ENCODE assay signal across 1 cellular context in genomic region chr15:98896802-98897732, GRCh38.
TF ChIP-seq lines count a peak whose summit lies in the region.

No MANE protein-coding gene starts in this region.

TF ChIP-seq in K562, 482 proteins besides CTCF, POLR2A, EP300 and RAD21 (continued from another document):
- TF ChIP-seq CTCFL (IDR thresholded peaks at IDR 0.05; ENCODE audit: borderline replicate concordance, insufficient read depth, low read depth, low read length, poor library complexity, severe bottlenecking), result no peak
- peak; percentile 38; the same call in 1 of the 2 replicates for TF ChIP-seq NCOA1 (IDR thresholded peaks at IDR 0.05; ENCODE audit: low read depth)
- no peak for TF ChIP-seq NKRF (IDR thresholded peaks at IDR 0.05; ENCODE audit: borderline replicate concordance)
- no peak for TF ChIP-seq TCF7L2 (IDR thresholded peaks at IDR 0.05; ENCODE audit: low read depth, low read length)
- no peak for TF ChIP-seq RUNX1 (IDR thresholded peaks at IDR 0.05; ENCODE audit: low read depth)
- TF ChIP-seq CBFA2T3 (IDR thresholded peaks at IDR 0.05), result peak; percentile 77
- no peak for TF ChIP-seq ZNF511 (CRISPR knock-in tag; IDR thresholded peaks at IDR 0.05)
- no peak for TF ChIP-seq RBM17 (IDR thresholded peaks at IDR 0.05; ENCODE audit: borderline replicate concordance, low read depth, low read length)
- TF ChIP-seq PCBP2 (IDR thresholded peaks at IDR 0.05; ENCODE audit: low read depth, low read length, poor library complexity, severe bottlenecking), result no peak
- TF ChIP-seq RBM14 (IDR thresholded peaks at IDR 0.05; ENCODE audit: borderline replicate concordance, insufficient read depth, low read depth, low read length), result no peak
- TF ChIP-seq THRA (IDR thresholded peaks at IDR 0.05), result no peak
- no peak for TF ChIP-seq SMAD1 (IDR thresholded peaks at IDR 0.05; ENCODE audit: low read depth, low read length, partially characterized antibody)
- no peak for TF ChIP-seq TAF7 (tag; IDR thresholded peaks at IDR 0.05)
- peak; percentile 27; the same call in 1 of the 2 replicates for TF ChIP-seq GTF2E2 (tag; IDR thresholded peaks at IDR 0.05)
- peak; percentile 86 for TF ChIP-seq ZNF175 (CRISPR knock-in tag; IDR thresholded peaks at IDR 0.05; ENCODE audit: low read depth)
- peak; percentile 55; the same call in 1 of the 2 replicates for TF ChIP-seq SMARCA4 (IDR thresholded peaks at IDR 0.05)
